ENCODE assay signal across 9 cellular contexts in genomic region chr11:95076416-95076815, GRCh38. TPM values are rescaled to one million over a fixed set of nuclear protein-coding genes. Genes with fewer than 3 reads are reported as not detected.
DNase-seq lines count a peak whose midpoint lies in the region; ATAC-seq and TF ChIP-seq lines count a peak whose summit lies in the region.
"Had no signal": no experiment of that assay in that cellular context is flagged by ENCODE, and none has a peak within 500 bp of the region (broad histone marks: within the 10 kb centered on the region; RNA-seq: fewer than 3 reads in every experiment).

No MANE protein-coding gene starts in this region.

- H3K27ac ChIP-seq in BLaER1 (no peak overlapping the region), PC-9 (peak overlapping the region; percentile 76)
- H3K27ac ChIP-seq in effector memory CD4-positive, alpha-beta T cell (ENCODE audit: insufficient read depth, low read length, poor library complexity, severe bottlenecking), result no peak overlapping the region

- no peaks in the 10 kb centered on the region for H3K9me3 Mint-ChIP-seq in activated CD4-positive, alpha-beta T cell treated with anti-CD3 and anti-CD28 coated beads, Interleukin-2, amount 10 ng/mL, durations not matched to agents 24 days and 14 days

- H3K9me2 ChIP-seq in PC-9 (ENCODE audit: insufficient read depth), result peaks cover 5% of the 10 kb centered on the region; the same call in 1 of the 2 replicates

- H3K4me1 ChIP-seq in BLaER1, result peaks cover 91% of the 10 kb centered on the region
- H3K4me1 ChIP-seq in PC-9 (replicated peaks; ENCODE audit: insufficient read depth), result peaks cover 52% of the 10 kb centered on the region
- H3K4me1 ChIP-seq in effector memory CD4-positive, alpha-beta T cell (ENCODE audit: control insufficient read depth, insufficient read depth, low read length, poor library complexity, severe bottlenecking), result no peaks in the 10 kb centered on the region

- H3F3A ChIP-seq in PC-9 (ENCODE audit: insufficient read depth, low read depth), result peaks cover 12% of the 10 kb centered on the region

- H3K9ac ChIP-seq in BLaER1, result no peak overlapping the region

- H3K4me1 Mint-ChIP-seq in activated CD4-positive, alpha-beta T cell treated with anti-CD3 and anti-CD28 coated beads, Interleukin-2, amount 10 ng/mL, durations not matched to agents 24 days and 14 days, result peaks cover 18% of the 10 kb centered on the region

- no peak overlapping the region for H3K4me3 Mint-ChIP-seq in activated CD4-positive, alpha-beta T cell treated with anti-CD3 and anti-CD28 coated beads, Interleukin-2, amount 10 ng/mL, durations not matched to agents 24 days and 14 days

- intact Hi-C loops in PC-9 (cut with micrococcal nuclease; ENCODE audit: unreplicated experiment), result no loop called here
- intact Hi-C loops in activated CD4-positive, alpha-beta T cell treated with anti-CD3 and anti-CD28 coated beads, Interleukin-2, amount 10 ng/mL, durations not matched to agents 24 days and 14 days (cut with micrococcal nuclease), result no loop called here

- H3K27me3 Mint-ChIP-seq in activated CD4-positive, alpha-beta T cell treated with anti-CD3 and anti-CD28 coated beads, Interleukin-2, amount 10 ng/mL, durations not matched to agents 24 days and 14 days, result no peaks in the 10 kb centered on the region

- H3K9me3 ChIP-seq in BLaER1 (no peaks in the 10 kb centered on the region), PC-9 (ENCODE audit: insufficient read depth, low read depth) (no peaks in the 10 kb centered on the region)
- no peaks in the 10 kb centered on the region for H3K9me3 ChIP-seq in effector memory CD4-positive, alpha-beta T cell (ENCODE audit: control insufficient read depth, low read length)

- no peak for TF ChIP-seq CTCF in PC-9 (conservative IDR thresholded peaks at IDR 0.05)

- CTCF ChIA-PET in PC-9 (lab: Charles Lee), result no interaction called here

- H3K4me2 ChIP-seq in BLaER1 (peak overlapping the region; percentile 56), PC-9 (peak overlapping the region; percentile 62)

- H4K20me1 ChIP-seq in BLaER1, result no peaks in the 10 kb centered on the region
- H4K20me1 ChIP-seq in PC-9 (ENCODE audit: insufficient read depth), result no peaks in the 10 kb centered on the region

- POLR2A ChIA-PET in PC-9 (lab: Charles Lee; ENCODE audit: unreplicated experiment), result interaction anchor here (0.5 to 0.6 kb wide), 3 partner anchors 14 to 74 kb away, joined by 3 to 4 read pairs (median 4); no protein-coding TSS in a partner anchor

- no peaks in the 10 kb centered on the region for H3K27me3 ChIP-seq in BLaER1
- H3K27me3 ChIP-seq in PC-9 (ENCODE audit: insufficient read depth, low read depth), result no peaks in the 10 kb centered on the region
- no peaks in the 10 kb centered on the region for H3K27me3 ChIP-seq in effector memory CD4-positive, alpha-beta T cell (replicated peaks; ENCODE audit: control insufficient read depth, insufficient read depth, low read length, poor library complexity, severe bottlenecking)

- peak; percentile 23 for DNase-seq in H4 (ENCODE audit: low spot score)
- DNase-seq in PC-9, result peak in 1 of 2 experiments; percentile 98
- DNase-seq in kidney tubule cell (ENCODE audit: low spot score), result peak; percentile 70
- no peak for DNase-seq in effector memory CD4-positive, alpha-beta T cell
- DNase-seq in activated CD4-positive, alpha-beta T cell treated with anti-CD3 and anti-CD28 coated beads, Interleukin-2, amount 10 ng/mL, durations not matched to agents 24 days and 14 days, result no peak
- DNase-seq in COLO829 (ENCODE audit: low spot score), result no peak

- no TSS peak for BruUV-seq in PC-9 (replicated peaks; lab: Mats Ljungman, UMichigan)

- H3K36me3 ChIP-seq in BLaER1 (no peaks in the 10 kb centered on the region), PC-9 (ENCODE audit: low read depth) (no peaks in the 10 kb centered on the region)
- H3K36me3 ChIP-seq in effector memory CD4-positive, alpha-beta T cell (ENCODE audit: control insufficient read depth, insufficient read depth, low read length), result no peaks in the 10 kb centered on the region

- H3K36me3 Mint-ChIP-seq in activated CD4-positive, alpha-beta T cell treated with anti-CD3 and anti-CD28 coated beads, Interleukin-2, amount 10 ng/mL, durations not matched to agents 24 days and 14 days (ENCODE audit: low read depth), result peaks cover 10% of the 10 kb centered on the region

- no peaks in the 10 kb centered on the region for H3K79me2 ChIP-seq in PC-9 (ENCODE audit: low read depth)

- H3K4me3 ChIP-seq in BLaER1 (no peak overlapping the region), PC-9 (no peak overlapping the region; the same call in 1 of the 2 replicates)
- no peak overlapping the region for H3K4me3 ChIP-seq in effector memory CD4-positive, alpha-beta T cell (ENCODE audit: insufficient read depth, low read depth, low read length, poor library complexity, severe bottlenecking)

- no peak for ATAC-seq in HG02884 (IDR thresholded peaks at IDR 0.05; ENCODE audit: unreplicated experiment)
- ATAC-seq: Panc1 had no signal

- no peak overlapping the region for H2AFZ ChIP-seq in PC-9

- H3K27ac Mint-ChIP-seq in activated CD4-positive, alpha-beta T cell treated with anti-CD3 and anti-CD28 coated beads, Interleukin-2, amount 10 ng/mL, durations not matched to agents 24 days and 14 days, result no peak overlapping the region

RNA-seq across cellular contexts. Expression of gene SRSF8, which starts 9.7 kb away (rescaled TPM):
- total RNA-seq in H4 (2014; rRNA removed; shearing (Covaris generic)), result 8.0 and 24.2 TPM in 2 replicates
- total RNA-seq in PC-9 (2021), result 22.9 and 24.2 TPM in 2 replicates
- total RNA-seq in activated CD4-positive, alpha-beta T cell treated with anti-CD3 and anti-CD28 coated beads, Interleukin-2, amount 10 ng/mL, durations not matched to agents 24 days and 14 days, result 45.9 and 46.0 TPM in 2 replicates

RNA-seq across cellular contexts. Expression of gene ENDOD1, which starts 13.2 kb away (rescaled TPM):
- total RNA-seq in H4 (2014; rRNA removed; shearing (Covaris generic)), result 3.6 and 4.0 TPM in 2 replicates
- 8.0 and 8.1 TPM in 2 replicates for total RNA-seq in PC-9 (2021)
- total RNA-seq in activated CD4-positive, alpha-beta T cell treated with anti-CD3 and anti-CD28 coated beads, Interleukin-2, amount 10 ng/mL, durations not matched to agents 24 days and 14 days, result 34.1 and 34.3 TPM in 2 replicates

RNA-seq across cellular contexts. Expression of gene KDM4F, which starts 27.2 kb away (rescaled TPM):
- total RNA-seq in H4 (2014; rRNA removed; shearing (Covaris generic)), result not detected in 2 replicates
- total RNA-seq in PC-9 (2021), result not detected in 2 replicates
- total RNA-seq in activated CD4-positive, alpha-beta T cell treated with anti-CD3 and anti-CD28 coated beads, Interleukin-2, amount 10 ng/mL, durations not matched to agents 24 days and 14 days, result not detected in 2 replicates

RNA-seq across cellular contexts. Expression of gene KDM4E, which starts 51.4 kb away (rescaled TPM):
- total RNA-seq in H4 (2014; rRNA removed; shearing (Covaris generic)), result not detected in 2 replicates
- total RNA-seq in PC-9 (2021), result not detected in 2 replicates
- total RNA-seq in activated CD4-positive, alpha-beta T cell treated with anti-CD3 and anti-CD28 coated beads, Interleukin-2, amount 10 ng/mL, durations not matched to agents 24 days and 14 days, result not detected in 2 replicates

Comparison
In these comparisons a context has a peak if more than half of its experiments do, and no peak if none do; other contexts are left out.
1. DNase-seq: peak in H4 (single experiment) and kidney tubule cell (single experiment); none in effector memory CD4-positive, alpha-beta T cell (0 of 3), activated CD4-positive, alpha-beta T cell treated with anti-CD3 and anti-CD28 coated beads, Interleukin-2, amount 10 ng/mL, durations not matched to agents 24 days and 14 days (single experiment) and COLO829 (single experiment).